ENCODE assay signal across 7 cellular contexts in the genomic region with DNA sequence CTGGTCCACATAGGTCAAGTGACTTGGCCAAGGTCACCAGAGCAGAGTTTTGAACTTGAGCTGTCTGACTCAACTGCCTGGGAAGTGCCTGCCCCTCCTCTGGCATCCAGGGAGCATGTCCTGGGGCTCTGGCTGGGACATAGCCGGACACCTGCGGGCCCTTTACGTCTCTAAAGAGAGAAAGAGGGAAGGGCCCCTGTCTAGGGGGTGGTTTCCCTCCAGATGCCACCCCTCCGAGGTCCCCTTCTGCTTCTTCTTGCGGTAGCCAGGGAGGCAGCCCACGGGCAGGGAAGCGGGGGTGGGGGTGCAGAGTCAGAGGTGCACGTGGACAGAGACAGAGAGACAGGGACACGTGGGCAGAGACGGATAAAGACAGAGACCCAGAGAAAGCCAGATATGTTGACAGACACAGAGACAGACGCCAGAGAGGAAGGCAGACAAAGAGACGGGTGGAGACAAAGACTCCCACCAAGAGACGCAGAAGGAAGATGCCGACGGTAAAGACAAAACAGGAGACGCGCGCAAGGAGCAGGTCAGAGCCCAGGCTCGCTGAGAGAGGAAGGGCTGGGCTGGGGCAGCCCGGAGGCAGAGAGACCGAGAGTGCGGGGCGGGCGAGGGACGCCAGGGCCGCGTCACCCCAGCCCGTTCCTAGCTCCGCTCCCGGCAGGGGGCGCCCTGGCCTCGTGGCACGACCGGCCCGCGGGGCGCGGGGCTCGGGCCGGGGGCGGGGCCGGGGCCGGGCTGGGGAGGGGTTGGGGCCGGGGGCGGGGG. TPM values are rescaled to one million over a fixed set of nuclear protein-coding genes. Genes with fewer than 3 reads are reported as not detected.
DNase-seq lines count a peak whose midpoint lies in the region; ATAC-seq and TF ChIP-seq lines count a peak whose summit lies in the region.

No MANE protein-coding gene starts in this region.

- no peak overlapping the region for H3K27ac Mint-ChIP-seq in natural killer cell treated with Interleukin-12 subunit alpha and Interleukin-12 subunit beta and Interleukin-15 and Interleukin-18, amount 100 ng/mL, for 72 hours

- H3K4me1 ChIP-seq in esophagus squamous epithelium, result peaks cover 8 to 15% (median 11%) of the 10 kb centered on the region in 3 donors

- peaks cover 42 to 45% of the 10 kb centered on the region in 2 donors for H3K27me3 Mint-ChIP-seq in natural killer cell treated with Interleukin-12 subunit alpha and Interleukin-12 subunit beta and Interleukin-15 and Interleukin-18, amount 100 ng/mL, for 72 hours

- no peaks in the 10 kb centered on the region for H3K9me3 Mint-ChIP-seq in natural killer cell treated with Interleukin-12 subunit alpha and Interleukin-12 subunit beta and Interleukin-15 and Interleukin-18, amount 100 ng/mL, for 72 hours

- no peak overlapping the region for H3K27ac ChIP-seq in esophagus squamous epithelium

- H3K36me3 ChIP-seq in esophagus squamous epithelium, result no peaks in the 10 kb centered on the region

- intact Hi-C loops in esophagus squamous epithelium (cut with DNase I), result no loop called here

- H3K9me3 ChIP-seq in esophagus squamous epithelium, result no peaks in the 10 kb centered on the region

- H3K36me3 Mint-ChIP-seq in natural killer cell treated with Interleukin-12 subunit alpha and Interleukin-12 subunit beta and Interleukin-15 and Interleukin-18, amount 100 ng/mL, for 72 hours, result no peaks in the 10 kb centered on the region

- TF ChIP-seq POLR2A in esophagus squamous epithelium (IDR thresholded peaks at IDR 0.05), result no peak

- peak; percentile 79 to 83 for ATAC-seq in natural killer cell treated with Interleukin-12 subunit alpha and Interleukin-12 subunit beta and Interleukin-15 and Interleukin-18, amount 100 ng/mL, for 72 hours
- peak; percentile 78 for ATAC-seq in stimulated activated naive CD8-positive, alpha-beta T cell treated with anti-CD3 and anti-CD28 coated beads, Interleukin-15, Interleukin-2, amounts not matched to agents 100 U/mL and 50 U/mL, for 24 hours
- no peak for ATAC-seq in HG03521 (IDR thresholded peaks at IDR 0.05; ENCODE audit: unreplicated experiment)

- peak; percentile 23 to 65 (median 46) for TF ChIP-seq CTCF in esophagus squamous epithelium (IDR thresholded peaks at IDR 0.05)

- H3K4me1 Mint-ChIP-seq in natural killer cell treated with Interleukin-12 subunit alpha and Interleukin-12 subunit beta and Interleukin-15 and Interleukin-18, amount 100 ng/mL, for 72 hours (ENCODE audit: low read depth in 2 of 2), result peaks cover 5 to 7% of the 10 kb centered on the region in 2 donors

- whole genome bisulfite sequencing in esophagus squamous epithelium, 2 donors, result 2 to 9% methylated on average over 15 to 20 of the region's 45 CpGs

- peak overlapping the region in 3 of 4 donors; percentile 30 to 58 (median 36) for H3K4me3 ChIP-seq in esophagus squamous epithelium

- H3K27me3 ChIP-seq in esophagus squamous epithelium, result peaks cover 4 to 96% (median 11%) of the 10 kb centered on the region in 4 donors

- DNase-seq in GM19238 (ENCODE audit: insufficient read length, low spot score) (peak; percentile 72), NCI-H345 (lab: John Stamatoyannopoulos, UW) (peak; percentile 62), activated T-cell treated with anti-CD3 and anti-CD28 coated beads for 1 hour (ENCODE audit: low read depth) (peak; percentile 49), esophagus squamous epithelium (lab: John Stamatoyannopoulos, UW) (no peak)
- peak; percentile 70 for DNase-seq in natural killer cell treated with Interleukin-12 subunit alpha and Interleukin-12 subunit beta and Interleukin-15 and Interleukin-18, amount 100 ng/mL, for 72 hours (ENCODE audit: low spot score)
- DNase-seq in stimulated activated naive CD8-positive, alpha-beta T cell treated with anti-CD3 and anti-CD28 coated beads, Interleukin-15, Interleukin-2, amounts not matched to agents 100 U/mL and 50 U/mL, for 24 hours, result peak; percentile 85

- peak overlapping the region; percentile 78 for H3K4me3 Mint-ChIP-seq in natural killer cell treated with Interleukin-12 subunit alpha and Interleukin-12 subunit beta and Interleukin-15 and Interleukin-18, amount 100 ng/mL, for 72 hours

RNA-seq across cellular contexts. Expression of a gene that starts 0.5 kb away (rescaled TPM):
- total RNA-seq in esophagus squamous epithelium, result 1 to 10 TPM; 3.2 to 6.4 (median 4.7) TPM
- total RNA-seq in natural killer cell treated with Interleukin-12 subunit alpha and Interleukin-12 subunit beta and Interleukin-15 and Interleukin-18, amount 100 ng/mL, for 72 hours, result not detected
